8 cellular contexts compared by ENCODE assay signal in the genomic region with DNA sequence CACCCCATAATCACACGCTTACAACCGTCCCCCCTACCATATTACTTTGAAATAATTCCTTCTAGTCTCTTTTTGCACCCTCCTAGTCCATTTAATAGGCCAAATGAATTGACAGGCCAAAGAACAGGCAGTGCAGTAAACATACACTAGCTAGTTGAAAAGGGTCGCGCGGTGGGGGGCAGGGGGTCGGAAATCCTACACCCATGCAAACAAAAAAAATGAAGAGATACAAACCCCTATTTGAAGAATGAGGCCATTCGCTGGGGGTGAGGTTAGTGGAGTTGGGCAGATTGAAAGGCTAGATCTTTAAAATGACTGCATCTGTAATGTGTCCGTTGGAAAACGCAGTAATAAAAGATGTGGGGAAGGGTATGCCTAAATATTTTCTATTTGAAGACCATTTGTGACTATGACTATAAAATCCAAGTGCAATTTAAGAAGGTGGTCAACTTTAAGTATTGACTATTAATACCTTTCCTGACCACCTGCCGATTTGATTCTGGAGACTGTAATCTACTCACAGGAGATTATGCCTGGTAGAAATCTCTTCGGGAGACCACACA. TPM values are rescaled to one million over a fixed set of nuclear protein-coding genes. Genes with fewer than 3 reads are reported as not detected.
DNase-seq lines count a peak whose midpoint lies in the region; ATAC-seq, FAIRE-seq and TF ChIP-seq lines count a peak whose summit lies in the region.

No MANE protein-coding gene starts in this region.

- peaks cover 21% of the 10 kb centered on the region for H3K4me1 Mint-ChIP-seq in activated naive CD4-positive, alpha-beta T cell treated with anti-CD3 and anti-CD28 coated beads for 36 hours (ENCODE audit: low read depth)
- peaks cover 31% of the 10 kb centered on the region for H3K4me1 Mint-ChIP-seq in activated T-helper 1 cell treated with anti-CD3 and anti-CD28 coated beads, Interleukin-12 subunit alpha, Interleukin-12 subunit beta, Interleukin-2, Interleukin-4 antibody, amounts not matched to agents 30 ng/mL and 10 ng/mL and 1 ng/mL, durations not matched to agents 14 hours and 24 hours and 36 hours (ENCODE audit: low read depth)

- H3K27me3 Mint-ChIP-seq in activated naive CD4-positive, alpha-beta T cell treated with anti-CD3 and anti-CD28 coated beads for 36 hours (ENCODE audit: low read depth) = no peaks in the 10 kb centered on the region
- H3K27me3 Mint-ChIP-seq in activated T-helper 1 cell treated with anti-CD3 and anti-CD28 coated beads, Interleukin-12 subunit alpha, Interleukin-12 subunit beta, Interleukin-2, Interleukin-4 antibody, amounts not matched to agents 30 ng/mL and 10 ng/mL and 1 ng/mL, durations not matched to agents 14 hours and 24 hours and 36 hours (ENCODE audit: insufficient read depth) = peaks cover 5% of the 10 kb centered on the region

- peak; percentile 61 for FAIRE-seq in islet of Langerhans (lab: Jason Lieb, UNC)

- intact Hi-C loops in activated naive CD4-positive, alpha-beta T cell treated with anti-CD3 and anti-CD28 coated beads for 36 hours (cut with micrococcal nuclease) = loop anchor here (1.0 to 10.0 kb wide), 6 partner anchors 52 to 1141 kb away; partner anchors contain the start of gene DCBLD2
- intact Hi-C loops in activated T-helper 1 cell treated with anti-CD3 and anti-CD28 coated beads, Interleukin-12 subunit alpha, Interleukin-12 subunit beta, Interleukin-2, Interleukin-4 antibody, amounts not matched to agents 30 ng/mL and 10 ng/mL and 1 ng/mL, durations not matched to agents 14 hours and 24 hours and 36 hours (cut with micrococcal nuclease) = loop anchor here (1.0 to 5.0 kb wide), 6 partner anchors 58 to 1137 kb away; partner anchors contain the start of genes CPOX, DCBLD2 and RIOX2

- H3K4me3 Mint-ChIP-seq in activated naive CD4-positive, alpha-beta T cell treated with anti-CD3 and anti-CD28 coated beads for 36 hours = peak overlapping the region; percentile 94
- H3K4me3 Mint-ChIP-seq in activated T-helper 1 cell treated with anti-CD3 and anti-CD28 coated beads, Interleukin-12 subunit alpha, Interleukin-12 subunit beta, Interleukin-2, Interleukin-4 antibody, amounts not matched to agents 30 ng/mL and 10 ng/mL and 1 ng/mL, durations not matched to agents 14 hours and 24 hours and 36 hours = peak overlapping the region; percentile 96

- H3K36me3 ChIP-seq in thoracic aorta = no peaks in the 10 kb centered on the region

- H3K27ac ChIP-seq in thoracic aorta = no peak overlapping the region

- ATAC-seq in thoracic aorta (ENCODE audit: insufficient number of reproducible peaks, low FRiP score, low read depth) = no peak
- no peak for ATAC-seq in HG02938 (IDR thresholded peaks at IDR 0.05; ENCODE audit: unreplicated experiment)

- H3K4me1 ChIP-seq in thoracic aorta (ENCODE audit: control insufficient read depth in 1 of 2, low read depth in 2 of 2) = peaks cover 2 to 14% of the 10 kb centered on the region in 2 donors

- peak overlapping the region; percentile 84 for H3K4me3 ChIP-seq in thoracic aorta

- TF ChIP-seq CTCF in thoracic aorta (IDR thresholded peaks at IDR 0.05) = no peak

- no peaks in the 10 kb centered on the region for H3K9me3 ChIP-seq in thoracic aorta

- H3K27ac Mint-ChIP-seq in activated naive CD4-positive, alpha-beta T cell treated with anti-CD3 and anti-CD28 coated beads for 36 hours = peak overlapping the region; percentile 92
- H3K27ac Mint-ChIP-seq in activated T-helper 1 cell treated with anti-CD3 and anti-CD28 coated beads, Interleukin-12 subunit alpha, Interleukin-12 subunit beta, Interleukin-2, Interleukin-4 antibody, amounts not matched to agents 30 ng/mL and 10 ng/mL and 1 ng/mL, durations not matched to agents 14 hours and 24 hours and 36 hours = peak overlapping the region; percentile 95

- H3K27me3 ChIP-seq in thoracic aorta (replicated peaks; ENCODE audit: insufficient read depth) = no peaks in the 10 kb centered on the region

- CTCF ChIA-PET in activated naive CD4-positive, alpha-beta T cell treated with anti-CD3 and anti-CD28 coated beads for 36 hours (lab: Charles Lee) = interaction anchor here (1.8 kb wide), 1 partner anchor 259 kb away, joined by 8 read pairs; no protein-coding TSS in a partner anchor

- H3K36me3 Mint-ChIP-seq in activated naive CD4-positive, alpha-beta T cell treated with anti-CD3 and anti-CD28 coated beads for 36 hours (ENCODE audit: low read depth) = no peaks in the 10 kb centered on the region
- peaks cover 2% of the 10 kb centered on the region for H3K36me3 Mint-ChIP-seq in activated T-helper 1 cell treated with anti-CD3 and anti-CD28 coated beads, Interleukin-12 subunit alpha, Interleukin-12 subunit beta, Interleukin-2, Interleukin-4 antibody, amounts not matched to agents 30 ng/mL and 10 ng/mL and 1 ng/mL, durations not matched to agents 14 hours and 24 hours and 36 hours (ENCODE audit: low read depth)

- no peaks in the 10 kb centered on the region for H3K9me3 Mint-ChIP-seq in activated naive CD4-positive, alpha-beta T cell treated with anti-CD3 and anti-CD28 coated beads for 36 hours
- no peaks in the 10 kb centered on the region for H3K9me3 Mint-ChIP-seq in activated T-helper 1 cell treated with anti-CD3 and anti-CD28 coated beads, Interleukin-12 subunit alpha, Interleukin-12 subunit beta, Interleukin-2, Interleukin-4 antibody, amounts not matched to agents 30 ng/mL and 10 ng/mL and 1 ng/mL, durations not matched to agents 14 hours and 24 hours and 36 hours

- DNase-seq in activated naive CD4-positive, alpha-beta T cell treated with anti-CD3 and anti-CD28 coated beads for 36 hours = no peak
- DNase-seq in activated naive CD4-positive, alpha-beta T cell treated with Interleukin-2 at 50 U/mL for 16 hours = no peak
- no peak for DNase-seq in activated T-helper 1 cell treated with anti-CD3 and anti-CD28 coated beads, Interleukin-12 subunit alpha, Interleukin-12 subunit beta, Interleukin-2, Interleukin-4 antibody, amounts not matched to agents 30 ng/mL and 10 ng/mL and 1 ng/mL, durations not matched to agents 14 hours and 24 hours and 36 hours (ENCODE audit: low spot score)
- DNase-seq in thoracic aorta (ENCODE audit: low spot score) (no peak), medulla oblongata (ENCODE audit: extremely low spot score) (no peak), NCI-H1436 (lab: John Stamatoyannopoulos, UW) (no peak)

RNA-seq across cellular contexts. Expression of gene ARL6, which starts 0.9 kb away (rescaled TPM):
- 1 to 10 TPM; 3.0 to 4.7 TPM for total RNA-seq in activated naive CD4-positive, alpha-beta T cell treated with anti-CD3 and anti-CD28 coated beads for 36 hours
- 5.9 and 6.2 TPM in 2 replicates for total RNA-seq in activated T-helper 1 cell treated with anti-CD3 and anti-CD28 coated beads, Interleukin-12 subunit alpha, Interleukin-12 subunit beta, Interleukin-2, Interleukin-4 antibody, amounts not matched to agents 30 ng/mL and 10 ng/mL and 1 ng/mL, durations not matched to agents 14 hours and 24 hours and 36 hours
- 10 to 100 TPM in 1 of 2 donors, 1 to 10 TPM in 1; 7.7 to 11.9 TPM for total RNA-seq in thoracic aorta

RNA-seq across cellular contexts. Expression of gene CRYBG3, which starts 58.1 kb away (rescaled TPM):
- total RNA-seq in activated naive CD4-positive, alpha-beta T cell treated with anti-CD3 and anti-CD28 coated beads for 36 hours = 1 to 10 TPM; 1.3 to 1.7 TPM
- 6.5 and 6.8 TPM in 2 replicates for total RNA-seq in activated T-helper 1 cell treated with anti-CD3 and anti-CD28 coated beads, Interleukin-12 subunit alpha, Interleukin-12 subunit beta, Interleukin-2, Interleukin-4 antibody, amounts not matched to agents 30 ng/mL and 10 ng/mL and 1 ng/mL, durations not matched to agents 14 hours and 24 hours and 36 hours
- 10 to 100 TPM; 13.4 to 29.2 TPM for total RNA-seq in thoracic aorta
